ENCODE assay signal across 8 cellular contexts in the genomic region with DNA sequence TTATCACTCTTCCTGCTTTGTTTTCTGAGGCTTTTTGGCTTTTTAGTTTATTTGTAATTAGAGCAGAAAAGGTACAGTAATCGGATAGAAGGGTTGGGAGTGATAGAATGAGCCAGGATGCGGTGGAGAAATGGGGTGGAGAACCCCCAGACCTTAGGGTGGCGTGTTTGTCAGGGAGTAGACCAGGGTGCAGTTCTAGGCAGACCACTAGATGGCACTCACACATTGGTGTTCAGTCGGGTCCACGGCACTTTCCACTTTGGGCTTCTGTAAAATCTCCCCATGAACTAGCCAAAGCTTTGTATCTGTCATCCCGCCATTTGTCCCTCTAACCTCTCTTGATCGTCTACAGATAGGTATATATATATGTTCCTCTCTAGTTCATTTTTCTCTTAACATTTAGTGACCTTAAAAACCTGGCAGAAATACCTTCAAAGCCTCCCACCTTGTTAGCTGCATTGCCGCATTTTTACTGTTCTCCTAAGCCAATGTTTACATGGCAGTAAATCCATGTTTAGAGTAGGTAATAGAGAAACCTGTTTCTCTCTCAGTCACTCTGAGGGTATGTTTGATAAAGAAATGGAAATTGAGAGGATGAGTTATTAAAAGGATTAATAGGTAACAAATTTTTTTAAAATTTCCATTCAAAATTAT. TPM values are rescaled to one million over a fixed set of nuclear protein-coding genes. Genes with fewer than 3 reads are reported as not detected.
DNase-seq lines count a peak whose midpoint lies in the region; ATAC-seq, FAIRE-seq and TF ChIP-seq lines count a peak whose summit lies in the region.

No MANE protein-coding gene starts in this region.

- H3K9me3 ChIP-seq in kidney (ENCODE audit: control insufficient read depth in 1 of 2, low read length in 2 of 2): no peaks in the 10 kb centered on the region

- ATAC-seq in GM18508 (IDR thresholded peaks at IDR 0.05; ENCODE audit: insufficient read depth, unreplicated experiment): peak; percentile 41
- ATAC-seq in HG03196 (IDR thresholded peaks at IDR 0.05; ENCODE audit: unreplicated experiment): peak; percentile 43
- ATAC-seq in activated CD4-positive, CD25-positive, alpha-beta regulatory T cell treated with anti-CD3 and anti-CD28 coated beads, Interleukin-2, amount 50 U/mL, for 24 hours: peak; percentile 59 to 66

- FAIRE-seq in kidney (lab: Jason Lieb, UNC): no peak

- no peaks in the 10 kb centered on the region for H3K36me3 ChIP-seq in kidney (ENCODE audit: control insufficient read depth in 1 of 2, insufficient read depth in 2 of 2, low read length in 2 of 2)

- intact Hi-C loops in kidney (cut with DNase I): loop anchor here (10.0 kb wide), 1 partner anchor 869 kb away; no protein-coding TSS in a partner anchor

- DNase-seq in NCI-H345 (lab: John Stamatoyannopoulos, UW): peak; percentile 78
- peak; percentile 76 for DNase-seq in central memory CD4-positive, alpha-beta T cell
- no peak for DNase-seq in kidney
- DNase-seq in stimulated activated CD4-positive, alpha-beta T cell treated with anti-CD3 and anti-CD28 coated beads, Interleukin-2, amount 100 ng/mL, for 4 hours (ENCODE audit: low read depth): peak; percentile 70

- H3K27ac ChIP-seq in 22Rv1 (no peak overlapping the region), kidney (ENCODE audit: low read depth in 2 of 2, low read length in 2 of 2) (peak overlapping the region; percentile 13 to 52)

- peaks cover 2 to 4% of the 10 kb centered on the region in 2 donors for H3K4me1 ChIP-seq in kidney (ENCODE audit: control insufficient read depth in 1 of 2, insufficient read depth in 1 of 2, low read depth in 1 of 2, low read length in 2 of 2)

- peak overlapping the region in 1 of 2 donors; percentile 57 for H3K9ac ChIP-seq in kidney (ENCODE audit: low read length in 2 of 2)

- TF ChIP-seq CTCF in 22Rv1 (IDR thresholded peaks at IDR 0.05): peak; percentile 90
- TF ChIP-seq CTCF in kidney (IDR thresholded peaks at IDR 0.05; ENCODE audit: borderline replicate concordance, extremely low read depth, insufficient read depth): peak; percentile 89

- H3K4me3 ChIP-seq in kidney (ENCODE audit: low read length in 2 of 2): peak overlapping the region in 1 of 2 donors; percentile 59

RNA-seq across cellular contexts. Expression of a gene that starts 49.7 kb away (rescaled TPM):
- total RNA-seq in kidney: 23.4 TPM
- 71.7 TPM for polyA plus RNA-seq in kidney (ENCODE audit: insufficient read depth, low read depth, low replicate concordance)
